ENCODE assay signal across 20 cellular contexts in the genomic region with DNA sequence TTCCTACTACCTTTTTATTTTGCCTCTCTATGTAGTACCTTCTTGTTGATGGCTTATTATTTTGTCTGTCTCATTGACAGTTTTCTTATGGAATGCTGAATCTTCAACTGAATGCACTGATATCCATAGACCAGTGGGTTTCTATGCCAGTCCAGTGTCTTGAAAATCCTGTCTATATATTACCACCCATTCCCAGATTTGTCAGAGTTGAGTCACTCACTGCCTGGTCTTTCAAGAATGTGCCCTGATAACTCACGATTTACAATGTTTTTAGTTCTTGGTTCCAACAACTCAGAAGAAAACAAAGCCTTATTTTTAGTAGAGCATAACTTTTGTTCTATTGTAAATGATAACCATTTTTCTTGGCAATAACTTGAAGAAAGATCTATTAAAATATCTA.
DNase-seq lines count a peak whose midpoint lies in the region; ATAC-seq and TF ChIP-seq lines count a peak whose summit lies in the region.
"Had no signal": no experiment of that assay in that cellular context is flagged by ENCODE, and none has a peak within 500 bp of the region (broad histone marks: within the 10 kb centered on the region; RNA-seq: fewer than 3 reads in every experiment).

No MANE protein-coding gene starts in this region.

- CTCF ChIA-PET in AG04449 (lab: Yijun Ruan, JAX), result no interaction called here

- TF ChIP-seq CTCF in AG04449 (IDR thresholded peaks at IDR 0.05; ENCODE audit: insufficient read depth, low read length, missing control alignments), result no peak

- H3K4me3 ChIP-seq in AG04449 (ENCODE audit: low read depth, low read length), result no peak overlapping the region
- H3K4me3 ChIP-seq: A549, cardiac muscle cell, GM23338 had no signal

- intact Hi-C loops in posterior vena cava (cut with DNase I), result loop anchor here in 1 of 2 donors (2.0 kb wide), 1 partner anchor 44 kb away; no protein-coding TSS in a partner anchor

- peak; percentile 10 for DNase-seq in AG04449 (ENCODE audit: low read depth, low spot score)
- DNase-seq in HS-5 (ENCODE audit: low read depth), result peak; percentile 37
- peak; percentile 60 for DNase-seq in astrocyte of the hippocampus (ENCODE audit: low read depth, low spot score)
- DNase-seq in kidney tubule cell (ENCODE audit: low spot score), result peak; percentile 34
- DNase-seq in posterior vena cava (ENCODE audit: low spot score), result no peak
- DNase-seq in stimulated activated CD4-positive, alpha-beta T cell treated with anti-CD3 and anti-CD28 coated beads, Interleukin-12 subunit alpha, Interleukin-12 subunit beta, amount 100 ng/mL, for 4 hours, result no peak
- no peak for DNase-seq in NCI-H82 (lab: John Stamatoyannopoulos, UW)
- DNase-seq: activated B cell treated with CpG ODN at 0.5 μM for 24 hours; activated CD8-positive, alpha-beta T cell treated with anti-CD3 and anti-CD28 coated beads for 36 hours; activated naive CD4-positive, alpha-beta T cell treated with anti-CD3 and anti-CD28 coated beads, Interleukin-2, amount 50 U/mL, for 16 hours; activated T-cell treated with anti-CD3 and anti-CD28 coated beads, Interleukin-2, amount 50 U/mL, for 48 hours; CD8-positive, alpha-beta T cell; mammary epithelial cell; NCI-H2081; NCI-H524 treated with DMSO at 0.1 percent for 48 hours; OCI-M1 had no signal

- no peak for ATAC-seq in HG02763 (IDR thresholded peaks at IDR 0.05; ENCODE audit: unreplicated experiment)
- ATAC-seq: A549; activated CD8-positive, alpha-beta T cell treated with anti-CD3 and anti-CD28 coated beads for 36 hours; CD8-positive, alpha-beta T cell; GM23338 had no signal

- POLR2A ChIA-PET in AG04449 (lab: Yijun Ruan, JAX), result interaction anchor here (0.6 kb wide), 1 partner anchor 28 kb away, joined by 3 read pairs; no protein-coding TSS in a partner anchor

Comparison
In these comparisons a context has a peak if more than half of its experiments do, and no peak if none do; other contexts are left out.
1. DNase-seq: peak in AG04449 (single experiment), HS-5 (single experiment), astrocyte of the hippocampus (single experiment) and kidney tubule cell (single experiment); none in posterior vena cava (single experiment), stimulated activated CD4-positive, alpha-beta T cell treated with anti-CD3 and anti-CD28 coated beads, Interleukin-12 subunit alpha, Interleukin-12 subunit beta, amount 100 ng/mL, for 4 hours (single experiment) and NCI-H82 (single experiment).